8 cellular contexts compared by ENCODE assay signal in the genomic region with DNA sequence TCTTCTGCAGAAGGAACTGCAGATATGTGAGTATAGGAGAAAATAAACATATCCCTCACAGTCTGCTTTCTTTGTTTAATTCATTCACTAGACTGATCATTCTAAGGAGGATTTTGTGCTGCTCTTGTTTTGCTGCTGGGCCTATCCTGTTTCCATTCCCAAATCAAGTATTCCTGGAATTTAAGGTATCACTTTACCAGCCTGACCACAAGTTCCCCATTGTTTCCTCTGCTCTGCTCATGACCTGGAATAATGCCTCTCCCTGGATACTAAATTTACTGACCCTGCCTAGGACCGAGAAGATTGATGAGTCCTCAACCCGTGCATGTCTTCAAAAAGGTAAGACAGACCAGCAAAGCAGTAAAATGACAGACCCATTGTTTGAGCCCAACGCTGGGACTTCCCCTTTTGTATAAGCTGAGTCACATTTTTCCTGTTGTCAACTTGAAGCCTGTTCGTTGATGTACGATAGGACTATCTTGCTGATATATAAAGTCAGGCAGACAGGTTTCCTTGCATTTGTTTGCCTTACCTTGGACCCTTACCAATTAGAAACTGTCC.
A peak's percentile ranks its signal among the peaks of the same experiment; 100 is the strongest.
DNase-seq lines count a peak whose midpoint lies in the region; ATAC-seq and TF ChIP-seq lines count a peak whose summit lies in the region.

No MANE protein-coding gene starts in this region.

- no peaks in the 10 kb centered on the region for H3K9me3 Mint-ChIP-seq in activated naive CD8-positive, alpha-beta T cell (ENCODE audit: low read depth)

- H3K27me3 ChIP-seq in OCI-LY3 (ENCODE audit: low read depth, low read length) (no peaks in the 10 kb centered on the region), upper lobe of right lung (no peaks in the 10 kb centered on the region)

- ATAC-seq in HG02981 (IDR thresholded peaks at IDR 0.05; ENCODE audit: unreplicated experiment) (peak; percentile 18), upper lobe of right lung (peak; percentile 66)

- peak overlapping the region; percentile 51 for H3K4me3 Mint-ChIP-seq in activated naive CD8-positive, alpha-beta T cell

- peak overlapping the region; percentile 68 for H3K9ac ChIP-seq in OCI-LY3 (ENCODE audit: low read length)

- intact Hi-C loops in upper lobe of right lung (cut with DNase I), result no loop called here

- H3K4me1 Mint-ChIP-seq in activated naive CD8-positive, alpha-beta T cell (ENCODE audit: low read depth), result peaks cover 50% of the 10 kb centered on the region

- H3K36me3 ChIP-seq in OCI-LY3 (replicated peaks; ENCODE audit: low read depth, low read length), result no peaks in the 10 kb centered on the region
- no peaks in the 10 kb centered on the region for H3K36me3 ChIP-seq in upper lobe of right lung

- peak overlapping the region; percentile 80 for H3K27ac Mint-ChIP-seq in activated naive CD8-positive, alpha-beta T cell

- H4K20me1 ChIP-seq in OCI-LY3 (ENCODE audit: insufficient read depth, low read length), result no peaks in the 10 kb centered on the region

- H3K9me3 ChIP-seq in OCI-LY3 (ENCODE audit: insufficient read depth, low read length), result no peaks in the 10 kb centered on the region
- no peaks in the 10 kb centered on the region for H3K9me3 ChIP-seq in upper lobe of right lung

- peaks cover 71% of the 10 kb centered on the region for H3K4me1 ChIP-seq in OCI-LY3 (ENCODE audit: low read length)
- H3K4me1 ChIP-seq in upper lobe of right lung, result peaks cover 7% of the 10 kb centered on the region

- peak overlapping the region; percentile 69 for H3K4me3 ChIP-seq in OCI-LY3 (ENCODE audit: low read length)
- H3K4me3 ChIP-seq in upper lobe of right lung, result no peak overlapping the region

- no peaks in the 10 kb centered on the region for H3K79me2 ChIP-seq in OCI-LY3 (ENCODE audit: low read length)

- no peak overlapping the region; the same call in 1 of the 2 replicates for H2AFZ ChIP-seq in OCI-LY3 (ENCODE audit: low read depth, low read length)

- no peaks in the 10 kb centered on the region for H3K27me3 Mint-ChIP-seq in activated naive CD8-positive, alpha-beta T cell

- TF ChIP-seq CTCF in OCI-LY3 (IDR thresholded peaks at IDR 0.05; ENCODE audit: low read depth, low read length) (no peak), upper lobe of right lung (IDR thresholded peaks at IDR 0.05) (no peak)

- peak; percentile 33 for DNase-seq in activated T-cell treated with anti-CD3 and anti-CD28 coated beads for 24 hours (ENCODE audit: low read depth)
- DNase-seq in activated T-cell treated with anti-CD3 and anti-CD28 coated beads, Interleukin-2, amount 50 U/mL, for 1 hour, result no peak
- DNase-seq in lung microvascular endothelial cell (ENCODE audit: low read depth in 2 of 2), result peak; percentile 79 to 90
- no peak for DNase-seq in upper lobe of right lung
- no peak for DNase-seq in HT-29 (ENCODE audit: low spot score)

- H3K27ac ChIP-seq in OCI-LY3 (ENCODE audit: low read length) (peak overlapping the region; percentile 97), upper lobe of right lung (peak overlapping the region; percentile 28)

- peak overlapping the region; percentile 96 for H3K4me2 ChIP-seq in OCI-LY3 (ENCODE audit: low read length)

- H3K36me3 Mint-ChIP-seq in activated naive CD8-positive, alpha-beta T cell, result no peaks in the 10 kb centered on the region

Comparison
In these comparisons a context has a peak if more than half of its experiments do, and no peak if none do; other contexts are left out.
1. DNase-seq: peak in activated T-cell treated with anti-CD3 and anti-CD28 coated beads for 24 hours (single experiment) and lung microvascular endothelial cell (2 of 2); none in activated T-cell treated with anti-CD3 and anti-CD28 coated beads, Interleukin-2, amount 50 U/mL, for 1 hour (single experiment), upper lobe of right lung (single experiment) and HT-29 (single experiment).